ENCODE assay signal across 8 cellular contexts in genomic region chr1:209805875-209806760, GRCh38. TPM values are rescaled to one million over a fixed set of nuclear protein-coding genes. Genes with fewer than 3 reads are reported as not detected.
A peak's percentile ranks its signal among the peaks of the same experiment; 100 is the strongest.
DNase-seq lines count a peak whose midpoint lies in the region; ATAC-seq and TF ChIP-seq lines count a peak whose summit lies in the region.

Gene IRF6, minus strand, starts transcription at chr1:209806142. Its CDS starts 4,729 bp downstream, at chr1:209801413.

- DNase-seq in NCI-H774 (lab: John Stamatoyannopoulos, UW) (peak; percentile 89), fibroblast of villous mesenchyme (ENCODE audit: low read depth) (peak; percentile 75), thoracic aorta (ENCODE audit: low spot score) (peak; percentile 19), NCI-H446 treated with DMSO at 0.1 percent for 48 hours (lab: John Stamatoyannopoulos, UW) (no peak)
- peak; percentile 88 for DNase-seq in activated effector memory CD4-positive, alpha-beta T cell treated with anti-CD3 and anti-CD28 coated beads, Interleukin-2, amount 50 U/mL, for 16 hours

- H3K27me3 ChIP-seq in neuron (ENCODE audit: insufficient read depth, low read length) (peaks cover 45% of the 10 kb centered on the region), thoracic aorta (replicated peaks; ENCODE audit: insufficient read depth) (no peaks in the 10 kb centered on the region)

- no peaks in the 10 kb centered on the region for H3K36me3 ChIP-seq in neuron (ENCODE audit: insufficient read depth, low read length)
- H3K36me3 ChIP-seq in thoracic aorta: no peaks in the 10 kb centered on the region

- H2AFZ ChIP-seq in neuron (ENCODE audit: low read depth, low read length): no peak within 1 kb of the TSS

- no peak for TF ChIP-seq CTCF in fibroblast of villous mesenchyme (IDR thresholded peaks at IDR 0.05; ENCODE audit: insufficient read depth, low read depth, low read length)
- TF ChIP-seq CTCF in thoracic aorta (IDR thresholded peaks at IDR 0.05): no peak

- H3K9me3 ChIP-seq in neuron (ENCODE audit: low read length) (no peaks in the 10 kb centered on the region), thoracic aorta (no peaks in the 10 kb centered on the region)

- ATAC-seq in GM18867 (IDR thresholded peaks at IDR 0.05; ENCODE audit: unreplicated experiment) (peak; percentile 95), HG03097 (IDR thresholded peaks at IDR 0.05; ENCODE audit: low FRiP score, unreplicated experiment) (peak; percentile 59), thoracic aorta (ENCODE audit: insufficient number of reproducible peaks, low FRiP score, low read depth) (peak; percentile 38)

- no peak within 1 kb of the TSS for H3K27ac ChIP-seq in thoracic aorta

- H3K4me1 ChIP-seq in neuron (ENCODE audit: insufficient read depth, low read length) (peaks cover 5% of the 10 kb centered on the region), thoracic aorta (ENCODE audit: control insufficient read depth in 1 of 2, low read depth in 2 of 2) (peaks cover 6 to 28% of the 10 kb centered on the region in 2 donors)

- H3K4me3 ChIP-seq in fibroblast of villous mesenchyme (ENCODE audit: low read depth, low read length) (peak within 1 kb of the TSS; percentile 55), neuron (ENCODE audit: low read length) (peak within 1 kb of the TSS; percentile 28), thoracic aorta (peak within 1 kb of the TSS; percentile 65)

RNA-seq across cellular contexts. Expression of gene IRF6, which starts in this region (rescaled TPM):
- total RNA-seq in fibroblast of villous mesenchyme: under 0.01 and 0.32 TPM in 2 replicates
- 1 to 10 TPM; 3.9 to 4.1 TPM for total RNA-seq in thoracic aorta

Comparison
In these comparisons a context has a peak if more than half of its experiments do, and no peak if none do; other contexts are left out.
1. Peak in DNase-seq and H3K4me3 ChIP-seq in fibroblast of villous mesenchyme; RNA of the gene not detected or under 1 TPM.
2. ATAC-seq: peak in every context shown above with its lines; median percentile 95 in GM18867; 59 in HG03097; 38 in thoracic aorta.